In the genomic region with DNA sequence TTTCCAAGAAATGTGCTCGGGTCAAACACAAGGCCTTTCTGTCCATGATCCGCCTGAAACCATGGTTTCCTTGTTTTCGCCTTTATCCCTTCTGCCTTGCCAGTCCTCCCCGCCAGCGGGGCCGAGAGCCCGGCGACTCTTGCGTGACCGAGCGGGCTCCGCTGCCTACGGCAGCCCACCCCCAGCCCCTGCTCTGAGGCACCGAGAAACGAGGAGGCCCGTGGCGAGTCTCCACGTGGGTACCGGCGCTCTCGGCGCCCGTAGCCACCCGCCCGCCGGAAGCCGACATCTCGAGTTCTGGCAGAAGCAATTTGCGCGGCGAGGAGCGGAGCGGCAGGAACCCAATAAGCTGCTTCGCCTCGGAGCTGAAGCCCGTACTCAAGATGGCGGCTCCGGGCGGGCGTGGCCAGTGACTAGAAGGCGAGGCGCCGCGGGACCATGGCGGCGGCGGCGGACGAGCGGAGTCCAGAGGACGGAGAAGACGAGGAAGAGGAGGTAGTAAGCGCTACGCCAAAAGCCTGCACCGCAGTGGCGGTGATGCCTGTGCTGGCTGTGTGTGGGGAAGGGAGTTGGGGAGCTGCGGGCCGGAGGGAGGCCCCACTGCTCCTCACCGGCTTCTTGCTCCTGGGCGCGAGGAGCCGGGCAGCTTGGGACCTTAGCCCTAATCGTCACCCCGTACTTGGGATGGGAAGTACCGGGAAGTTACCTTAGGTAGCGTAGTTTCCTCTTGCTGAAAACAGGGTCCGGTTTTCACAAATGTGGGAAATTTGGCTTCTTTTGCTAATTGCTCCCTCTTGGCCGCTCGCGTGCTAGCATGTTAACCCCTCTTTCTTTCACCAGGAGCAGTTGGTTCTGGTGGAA, we compare ENCODE assay signal across 8 cellular contexts. TPM values are rescaled to one million over a fixed set of nuclear protein-coding genes. Genes with fewer than 3 reads are reported as not detected.
DNase-seq lines count a peak whose midpoint lies in the region; ATAC-seq and TF ChIP-seq lines count a peak whose summit lies in the region.

A gene with protein sequence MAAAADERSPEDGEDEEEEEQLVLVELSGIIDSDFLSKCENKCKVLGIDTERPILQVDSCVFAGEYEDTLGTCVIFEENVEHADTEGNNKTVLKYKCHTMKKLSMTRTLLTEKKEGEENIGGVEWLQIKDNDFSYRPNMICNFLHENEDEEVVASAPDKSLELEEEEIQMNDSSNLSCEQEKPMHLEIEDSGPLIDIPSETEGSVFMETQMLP (plus strand): TSS at position 375 of the 861 bp plus-strand sequence. CDS start 64 bp downstream, at position 439.

- CTCF ChIA-PET in OCI-LY7 (lab: Charles Lee; ENCODE audit: unreplicated experiment) = interaction anchor here (0.6 to 1.0 kb wide), 3 partner anchors 15 to 545 kb away, joined by 3 to 5 read pairs (median 3); no protein-coding TSS in a partner anchor

- peak within 1 kb of the TSS; percentile 88 for H2AFZ ChIP-seq in OCI-LY7 (ENCODE audit: low read length)

- no peaks in the 10 kb centered on the region for H3K9me2 ChIP-seq in OCI-LY7 (ENCODE audit: insufficient read depth, low read length)

- H3K4me2 ChIP-seq in OCI-LY7 (ENCODE audit: low read length) = peak within 1 kb of the TSS; percentile 67

- DNase-seq in DMS 273 (lab: John Stamatoyannopoulos, UW; ENCODE audit: unreplicated experiment) = peak; percentile 96
- DNase-seq in HuH-7 (ENCODE audit: low spot score) = peak; percentile 77
- peak; percentile 96 for DNase-seq in OCI-LY7 (ENCODE audit: low spot score)
- peak; percentile 87 for DNase-seq in activated T-cell treated with anti-CD3 and anti-CD28 coated beads for 1 hour (ENCODE audit: low read depth)
- peak; percentile 87 for DNase-seq in endothelial cell (ENCODE audit: low spot score)
- DNase-seq in mesothelial cell of epicardium (ENCODE audit: low spot score in 2 of 2, unreplicated experiment in 2 of 2) = peak; percentile 74 to 90
- DNase-seq in stimulated activated CD8-positive, alpha-beta memory T cell treated with anti-CD3 and anti-CD28 coated beads, Interleukin-15, amount 100 ng/mL, for 4 hours (ENCODE audit: low read depth in 2 of 2) = peak; percentile 81 to 86

- peak within 1 kb of the TSS; percentile 95 for H3K4me3 Mint-ChIP-seq in endothelial cell (ENCODE audit: unreplicated experiment)
- peak within 1 kb of the TSS; percentile 96 for H3K4me3 Mint-ChIP-seq in mesothelial cell of epicardium

- TSS peak; percentile 66 for BruUV-seq in OCI-LY7 (replicated peaks; lab: Mats Ljungman, UMichigan)

- H3K9me3 Mint-ChIP-seq in endothelial cell (ENCODE audit: unreplicated experiment) (no peaks in the 10 kb centered on the region), mesothelial cell of epicardium (no peaks in the 10 kb centered on the region)

- H3K27me3 Mint-ChIP-seq in endothelial cell (ENCODE audit: unreplicated experiment) = peaks cover 4% of the 10 kb centered on the region
- no peaks in the 10 kb centered on the region for H3K27me3 Mint-ChIP-seq in mesothelial cell of epicardium (ENCODE audit: low read depth)

- H3K27ac Mint-ChIP-seq in endothelial cell (ENCODE audit: unreplicated experiment) = peak within 1 kb of the TSS; percentile 96
- peak within 1 kb of the TSS; percentile 99 for H3K27ac Mint-ChIP-seq in mesothelial cell of epicardium

- peaks cover 4% of the 10 kb centered on the region for H3K4me1 Mint-ChIP-seq in endothelial cell (ENCODE audit: unreplicated experiment)
- peaks cover 11% of the 10 kb centered on the region for H3K4me1 Mint-ChIP-seq in mesothelial cell of epicardium

- POLR2A ChIA-PET in OCI-LY7 (lab: Charles Lee) = interaction anchor here (0.6 to 3.7 kb wide), 14 partner anchors 9 to 1241 kb away, joined by 3 to 32 read pairs (median 4); a partner anchor contains a TSS

- peaks cover 8% of the 10 kb centered on the region for H3K79me2 ChIP-seq in OCI-LY7 (ENCODE audit: insufficient read depth, low read depth, low read length)

- H4K20me1 ChIP-seq in OCI-LY7 (ENCODE audit: insufficient read depth, low read length) = no peaks in the 10 kb centered on the region

- no peak for TF ChIP-seq CTCF in OCI-LY7 (conservative IDR thresholded peaks at IDR 0.05; ENCODE audit: low read length)
- TF ChIP-seq CTCF in endothelial cell (IDR thresholded peaks at IDR 0.05; ENCODE audit: unreplicated experiment) = no peak
- TF ChIP-seq CTCF in mesothelial cell of epicardium (IDR thresholded peaks at IDR 0.05; ENCODE audit: unreplicated experiment) = no peak

- H3K36me3 ChIP-seq in OCI-LY7 (ENCODE audit: insufficient read depth, low read length) = peaks cover 37% of the 10 kb centered on the region

- H3K36me3 Mint-ChIP-seq in endothelial cell (ENCODE audit: low read depth, unreplicated experiment) (peaks cover 13% of the 10 kb centered on the region), mesothelial cell of epicardium (peaks cover 24% of the 10 kb centered on the region)

- ATAC-seq in GM21515 (IDR thresholded peaks at IDR 0.05; ENCODE audit: unreplicated experiment) = peak; percentile 96

- peaks cover 17% of the 10 kb centered on the region for H3K4me1 ChIP-seq in OCI-LY7 (ENCODE audit: insufficient read depth, low read length, poor library complexity, severe bottlenecking)

- H3K27ac ChIP-seq in OCI-LY7 (ENCODE audit: low read depth, low read length, poor library complexity, severe bottlenecking) = peak within 1 kb of the TSS; percentile 49

- H3K9me3 ChIP-seq in OCI-LY7 (ENCODE audit: low read length) = no peaks in the 10 kb centered on the region

- H3K4me3 ChIP-seq in OCI-LY7 (ENCODE audit: low read depth, low read length, poor library complexity, severe bottlenecking) = peak within 1 kb of the TSS; percentile 78

- intact Hi-C loops in OCI-LY7 (cut with micrococcal nuclease; ENCODE audit: unreplicated experiment) = loop anchor here (2.0 kb wide), 3 partner anchors 24 to 144 kb away; a partner anchor contains a TSS

RNA-seq across cellular contexts. Expression of the gene that starts here (rescaled TPM):
- 29.7 and 56.8 TPM in 2 replicates for total RNA-seq in OCI-LY7 (2014; rRNA removed; shearing (Covaris generic))
- total RNA-seq in OCI-LY7 (2022) (63.4 and 71.0 TPM in 2 replicates), endothelial cell (ENCODE audit: unreplicated experiment) (75.3 TPM), mesothelial cell of epicardium (56.6 to 58.8 TPM (median 58.8 TPM) in 3 replicates)

Comparison
In these comparisons a context has a peak if more than half of its experiments do, and no peak if none do; other contexts are left out.
1. Peak in every context shown above with its lines: DNase-seq, ATAC-seq, H3K4me3 ChIP-seq and H3K27ac ChIP-seq.